20 cellular contexts compared by ENCODE assay signal in genomic region chr2:129698593-129698992, GRCh38.
DNase-seq lines count a peak whose midpoint lies in the region; ATAC-seq and TF ChIP-seq lines count a peak whose summit lies in the region.
"Had no signal": no experiment of that assay in that cellular context is flagged by ENCODE, and none has a peak within 500 bp of the region (broad histone marks: within the 10 kb centered on the region; RNA-seq: fewer than 3 reads in every experiment).

No MANE protein-coding gene starts in this region.

- no peaks in the 10 kb centered on the region for H3K36me3 ChIP-seq in CD4-positive, alpha-beta memory T cell (ENCODE audit: insufficient read depth, low read length)

- H3K36me3 Mint-ChIP-seq in activated CD4-positive, alpha-beta T cell treated with anti-CD3 and anti-CD28 coated beads, Interleukin-2, amount 10 ng/mL, durations not matched to agents 24 days and 14 days (ENCODE audit: low read depth): no peaks in the 10 kb centered on the region
- H3K36me3 Mint-ChIP-seq in stimulated activated effector memory CD8-positive, alpha-beta T cell treated with anti-CD3 and anti-CD28 coated beads, Interleukin-12 subunit alpha, Interleukin-12 subunit beta, amount 100 ng/mL, for 72 hours: no peaks in the 10 kb centered on the region
- no peaks in the 10 kb centered on the region for H3K36me3 Mint-ChIP-seq in CD4-positive, alpha-beta memory T cell

- H3K27ac ChIP-seq in RWPE1: peak overlapping the region; percentile 92
- no peak overlapping the region for H3K27ac ChIP-seq in CD4-positive, alpha-beta memory T cell (ENCODE audit: low read depth, low read length)
- H3K27ac ChIP-seq: KMS-11 had no signal

- intact Hi-C loops in activated CD4-positive, alpha-beta T cell treated with anti-CD3 and anti-CD28 coated beads, Interleukin-2, amount 10 ng/mL, durations not matched to agents 24 days and 14 days (cut with micrococcal nuclease): no loop called here
- intact Hi-C loops in CD4-positive, alpha-beta memory T cell (cut with micrococcal nuclease): no loop called here

- H3K4me3 ChIP-seq in CD4-positive, alpha-beta memory T cell (ENCODE audit: low read length in 2 of 2): no peak overlapping the region

- no peaks in the 10 kb centered on the region for H3K27me3 ChIP-seq in CD4-positive, alpha-beta memory T cell (ENCODE audit: insufficient read depth, low read length)

- DNase-seq in activated CD4-positive, alpha-beta T cell treated with anti-CD3 and anti-CD28 coated beads, Interleukin-2, amount 10 ng/mL, durations not matched to agents 24 days and 14 days: peak; percentile 41
- no peak for DNase-seq in activated CD4-positive, alpha-beta T cell treated with anti-CD3 and anti-CD28 coated beads, Interleukin-2, amount 50 U/mL, for 4 hours
- DNase-seq in RWPE1 (ENCODE audit: low spot score) (no peak), kidney tubule cell (ENCODE audit: low spot score) (peak; percentile 10), GM10266 (ENCODE audit: extremely low spot score) (no peak), iPS-NIHi11 (ENCODE audit: low spot score) (no peak)
- DNase-seq in stimulated activated effector memory CD8-positive, alpha-beta T cell treated with anti-CD3 and anti-CD28 coated beads, Interleukin-12 subunit alpha, Interleukin-12 subunit beta, amount 100 ng/mL, for 72 hours (ENCODE audit: low spot score in 2 of 2): no peak
- no peak for DNase-seq in CD4-positive, alpha-beta memory T cell
- DNase-seq: 8988T, DMS53, NCI-H1092, NCI-H1436, NCI-H187, NCI-H2081 treated with DMSO at 0.1 percent for 48 hours, NCI-H446, NCI-H526, NCI-H82, RPMI8226, SHP77 had no signal

- TF ChIP-seq CTCF in RWPE1 (conservative IDR thresholded peaks at IDR 0.05; ENCODE audit: low read depth) (no peak), GM10266 (IDR thresholded peaks at IDR 0.05; ENCODE audit: control insufficient read depth, insufficient read depth, low read depth, missing control alignments) (no peak)

- peak; percentile 36 for ATAC-seq in stimulated activated effector memory CD8-positive, alpha-beta T cell treated with anti-CD3 and anti-CD28 coated beads, Interleukin-12 subunit alpha, Interleukin-12 subunit beta, amount 100 ng/mL, for 72 hours

- POLR2A ChIA-PET in RWPE1 (lab: Yijun Ruan, JAX; ENCODE audit: low non-redundant PET): no interaction called here
- POLR2A ChIA-PET in CD4-positive, alpha-beta memory T cell (lab: Charles Lee; ENCODE audit: partially characterized antibody): no interaction called here

- H3K4me3 Mint-ChIP-seq in activated CD4-positive, alpha-beta T cell treated with anti-CD3 and anti-CD28 coated beads, Interleukin-2, amount 10 ng/mL, durations not matched to agents 24 days and 14 days: no peak overlapping the region
- H3K4me3 Mint-ChIP-seq in stimulated activated effector memory CD8-positive, alpha-beta T cell treated with anti-CD3 and anti-CD28 coated beads, Interleukin-12 subunit alpha, Interleukin-12 subunit beta, amount 100 ng/mL, for 72 hours: no peak overlapping the region
- H3K4me3 Mint-ChIP-seq in CD4-positive, alpha-beta memory T cell: no peak overlapping the region

- H3K27ac Mint-ChIP-seq in activated CD4-positive, alpha-beta T cell treated with anti-CD3 and anti-CD28 coated beads, Interleukin-2, amount 10 ng/mL, durations not matched to agents 24 days and 14 days: no peak overlapping the region
- H3K27ac Mint-ChIP-seq in stimulated activated effector memory CD8-positive, alpha-beta T cell treated with anti-CD3 and anti-CD28 coated beads, Interleukin-12 subunit alpha, Interleukin-12 subunit beta, amount 100 ng/mL, for 72 hours: no peak overlapping the region
- no peak overlapping the region for H3K27ac Mint-ChIP-seq in CD4-positive, alpha-beta memory T cell

- H3K4me1 ChIP-seq in CD4-positive, alpha-beta memory T cell (ENCODE audit: insufficient read depth, low read length): no peaks in the 10 kb centered on the region

- CTCF ChIA-PET in RWPE1 (lab: Yijun Ruan, JAX): no interaction called here
- CTCF ChIA-PET in CD4-positive, alpha-beta memory T cell (lab: Charles Lee; ENCODE audit: partially characterized antibody): no interaction called here

- no peaks in the 10 kb centered on the region for H3K9me3 Mint-ChIP-seq in activated CD4-positive, alpha-beta T cell treated with anti-CD3 and anti-CD28 coated beads, Interleukin-2, amount 10 ng/mL, durations not matched to agents 24 days and 14 days
- H3K9me3 Mint-ChIP-seq in stimulated activated effector memory CD8-positive, alpha-beta T cell treated with anti-CD3 and anti-CD28 coated beads, Interleukin-12 subunit alpha, Interleukin-12 subunit beta, amount 100 ng/mL, for 72 hours: peaks cover 5% of the 10 kb centered on the region
- H3K9me3 Mint-ChIP-seq in CD4-positive, alpha-beta memory T cell: peaks cover 0 to 7% (median 0%) of the 10 kb centered on the region in 8 donors

- no peaks in the 10 kb centered on the region for H3K9me3 ChIP-seq in CD4-positive, alpha-beta memory T cell (ENCODE audit: control insufficient read depth in 1 of 2, low read length in 2 of 2)

- no peaks in the 10 kb centered on the region for H3K27me3 Mint-ChIP-seq in activated CD4-positive, alpha-beta T cell treated with anti-CD3 and anti-CD28 coated beads, Interleukin-2, amount 10 ng/mL, durations not matched to agents 24 days and 14 days
- H3K27me3 Mint-ChIP-seq in CD4-positive, alpha-beta memory T cell: peaks cover 0 to 4% of the 10 kb centered on the region in 2 donors

- no peaks in the 10 kb centered on the region for H3K4me1 Mint-ChIP-seq in activated CD4-positive, alpha-beta T cell treated with anti-CD3 and anti-CD28 coated beads, Interleukin-2, amount 10 ng/mL, durations not matched to agents 24 days and 14 days
- no peaks in the 10 kb centered on the region for H3K4me1 Mint-ChIP-seq in stimulated activated effector memory CD8-positive, alpha-beta T cell treated with anti-CD3 and anti-CD28 coated beads, Interleukin-12 subunit alpha, Interleukin-12 subunit beta, amount 100 ng/mL, for 72 hours
- H3K4me1 Mint-ChIP-seq in CD4-positive, alpha-beta memory T cell: no peaks in the 10 kb centered on the region

Comparison
In these comparisons a context has a peak if more than half of its experiments do, and no peak if none do; other contexts are left out.
1. DNase-seq: peak in activated CD4-positive, alpha-beta T cell treated with anti-CD3 and anti-CD28 coated beads, Interleukin-2, amount 10 ng/mL, durations not matched to agents 24 days and 14 days (single experiment) and kidney tubule cell (single experiment); none in activated CD4-positive, alpha-beta T cell treated with anti-CD3 and anti-CD28 coated beads, Interleukin-2, amount 50 U/mL, for 4 hours (0 of 2), RWPE1 (single experiment), stimulated activated effector memory CD8-positive, alpha-beta T cell treated with anti-CD3 and anti-CD28 coated beads, Interleukin-12 subunit alpha, Interleukin-12 subunit beta, amount 100 ng/mL, for 72 hours (0 of 2), CD4-positive, alpha-beta memory T cell (0 of 5), GM10266 (single experiment) and iPS-NIHi11 (single experiment).